In the genomic region with DNA sequence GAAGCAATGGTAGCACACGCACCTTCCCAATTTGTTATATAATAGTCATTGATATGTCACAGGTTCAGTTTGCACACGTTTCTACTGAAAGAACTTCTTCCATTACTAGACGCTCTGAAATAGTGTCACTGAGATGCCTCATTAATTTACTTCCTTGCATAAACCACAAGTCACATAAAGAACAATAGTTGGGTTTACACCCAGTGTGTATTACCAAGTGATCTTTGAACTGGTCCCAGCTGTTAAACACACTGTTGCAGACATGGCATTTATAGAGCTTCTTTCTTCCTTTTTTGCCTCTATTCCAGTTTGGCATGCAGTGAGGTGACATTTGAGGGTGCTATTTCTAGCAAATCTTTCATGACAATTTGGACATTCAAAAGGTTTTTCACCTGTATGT, we compare ENCODE assay signal across 22 cellular contexts.
"Had no signal": no experiment of that assay in that cellular context is flagged by ENCODE, and none has a peak within 500 bp of the region (broad histone marks: within the 10 kb centered on the region; RNA-seq: fewer than 3 reads in every experiment).

No MANE protein-coding gene starts in this region.

- H3K4me1 ChIP-seq: colonic mucosa, gastrocnemius medialis, lower lobe of right lung, pancreas, right atrium auricular region, sigmoid colon, stomach, thyroid gland had no signal

- DNase-seq: colonic mucosa; effector CD8-positive, alpha-beta T cell; endodermal cell; foreskin fibroblast; gastrocnemius medialis; head of caudate nucleus; left cardiac atrium; left ventricle myocardium superior; lower lobe of right lung; naive B cell; pancreas; sigmoid colon; stimulated activated CD4-positive, alpha-beta T cell treated with anti-CD3 and anti-CD28 coated beads, Interleukin-2, amount 100 ng/mL, for 24 hours; stimulated activated CD4-positive, alpha-beta T cell treated with anti-CD3 and anti-CD28 coated beads, Interleukin-4, amount 100 ng/mL, for 24 hours; stimulated activated naive CD4-positive, alpha-beta T cell treated with Interleukin-2 at 50 U/mL for 16 hours; stomach; thyroid gland had no signal

- H3K27me3 ChIP-seq: colonic mucosa, gastrocnemius medialis, neutrophil, pancreas, right atrium auricular region, sigmoid colon, stomach, thyroid gland had no signal

- H3K4me3 ChIP-seq: colonic mucosa, gastrocnemius medialis, lower lobe of right lung, pancreas, right atrium auricular region, sigmoid colon, stomach, thyroid gland had no signal

- H3K36me3 ChIP-seq: colonic mucosa, gastrocnemius medialis, lower lobe of right lung, neutrophil, pancreas, right atrium auricular region, sigmoid colon, stomach, thyroid gland had no signal

- H3K9me3 ChIP-seq: colonic mucosa, gastrocnemius medialis, neutrophil, pancreas, thyroid gland had no signal

- ATAC-seq: esophagus mucosa; gastrocnemius medialis; left cardiac atrium; left ventricle myocardium superior; lower lobe of right lung; natural killer cell treated with Interleukin-12 subunit alpha and Interleukin-12 subunit beta and Interleukin-15 and Interleukin-18, amount 100 ng/mL, for 72 hours; pancreas; stimulated activated effector memory CD8-positive, alpha-beta T cell treated with anti-CD3 and anti-CD28 coated beads, Interleukin-12 subunit alpha, Interleukin-12 subunit beta, amount 100 ng/mL, for 72 hours had no signal
